ENCODE assay signal across 38 cellular contexts in the genomic region with DNA sequence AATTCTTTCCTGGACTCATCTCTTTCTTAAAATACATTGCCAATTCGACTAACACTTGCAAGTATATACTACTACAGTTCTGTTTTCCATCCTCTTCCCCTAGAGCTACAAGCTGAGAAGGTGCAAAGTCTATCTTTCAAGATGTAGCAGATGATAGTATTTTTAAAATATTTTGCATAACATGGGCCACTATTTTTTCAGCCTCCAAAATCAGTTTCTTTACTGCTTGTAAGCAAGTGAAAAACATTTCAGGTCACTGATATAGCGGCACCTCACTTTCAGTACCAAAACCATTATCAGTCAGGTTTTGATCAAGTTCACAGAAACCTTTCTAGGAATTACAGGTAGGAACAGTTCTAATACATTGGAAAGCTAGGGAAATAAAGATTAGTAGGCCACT.
"Had no signal": no experiment of that assay in that cellular context is flagged by ENCODE, and none has a peak within 500 bp of the region (broad histone marks: within the 10 kb centered on the region; RNA-seq: fewer than 3 reads in every experiment).

No MANE protein-coding gene starts in this region.

- DNase-seq: activated effector memory CD4-positive, alpha-beta T cell treated with anti-CD3 and anti-CD28 coated beads, Interleukin-2, amount 50 U/mL, for 16 hours; activated effector memory CD4-positive, alpha-beta T cell treated with Interleukin-2 at 50 U/mL for 16 hours; activated gamma-delta T cell; activated gamma-delta T cell treated with Interleukin-2 at 50 U/mL for 16 hours; activated naive CD4-positive, alpha-beta T cell; activated naive CD4-positive, alpha-beta T cell treated with anti-CD3 and anti-CD28 coated beads for 36 hours; activated naive CD4-positive, alpha-beta T cell treated with anti-CD3 and anti-CD28 coated beads, Interleukin-2, amount 10 ng/mL, durations not matched to agents 7 days and 5 days; activated naive CD4-positive, alpha-beta T cell treated with anti-CD3 and anti-CD28 coated beads, Interleukin-2, amount 50 U/mL, for 16 hours; activated naive CD4-positive, alpha-beta T cell treated with Interleukin-2 at 50 U/mL for 16 hours; activated naive CD8-positive, alpha-beta T cell treated with anti-CD3 and anti-CD28 coated beads for 36 hours; activated naive CD8-positive, alpha-beta T cell treated with anti-CD3 and anti-CD28 coated beads, Interleukin-2, amount 10 ng/mL, durations not matched to agents 7 days and 5 days; activated naive CD8-positive, alpha-beta T cell treated with anti-CD3 and anti-CD28 coated beads, Interleukin-2, amount 50 U/mL, for 24 hours; activated T-cell treated with anti-CD3 and anti-CD28 coated beads, Interleukin-2, amount 50 U/mL, for 1 hour; activated T-cell treated with anti-CD3 and anti-CD28 coated beads, Interleukin-2, amount 50 U/mL, for 24 hours; activated T-cell treated with anti-CD3 and anti-CD28 coated beads, Interleukin-2, amount 50 U/mL, for 4 hours; activated T-cell treated with anti-CD3 and anti-CD28 coated beads, Interleukin-2, amount 50 U/mL, for 48 hours; activated T-cell treated with anti-CD3 and anti-CD28 coated beads, Interleukin-2, amount 50 U/mL, for 72 hours; adrenal gland; amniotic stem cell; amygdala; anterior cingulate cortex; aorta; body of pancreas; brain microvascular endothelial cell; caudate nucleus; central memory CD4-positive, alpha-beta T cell; cerebellar nuclear complex had no signal

- H3K36me3 Mint-ChIP-seq: activated naive CD4-positive, alpha-beta T cell treated with anti-CD3 and anti-CD28 coated beads, Interleukin-2, amount 10 ng/mL, durations not matched to agents 7 days and 5 days; activated naive CD4-positive, alpha-beta T cell treated with anti-CD3 and anti-CD28 coated beads, Interleukin-2, amount 50 U/mL, for 24 hours; activated naive CD4-positive, alpha-beta T cell treated with anti-CD3 and anti-CD28 coated beads, Interleukin-2, amount 50 U/mL, for 72 hours; activated naive CD8-positive, alpha-beta T cell; activated naive CD8-positive, alpha-beta T cell treated with anti-CD3 and anti-CD28 coated beads for 36 hours; activated naive CD8-positive, alpha-beta T cell treated with anti-CD3 and anti-CD28 coated beads, Interleukin-2, amount 10 ng/mL, durations not matched to agents 7 days and 5 days; brain had no signal

- H3K9me3 Mint-ChIP-seq: activated naive CD8-positive, alpha-beta T cell treated with anti-CD3 and anti-CD28 coated beads for 36 hours; activated T-helper 17 cell treated with anti-CD3 and anti-CD28 coated beads, Interleukin-2, amount 50 U/mL, for 72 hours; activated T-helper 2 cell treated with anti-CD3 and anti-CD28 coated beads, Interferon-gamma antibody, Interleukin-2, Interleukin-4, amounts not matched to agents 10 μg/mL and 5 μg/mL and 100 μg/mL, durations not matched to agents 14 hours and 24 hours and 36 hours; brain had no signal

- H3K4me3 Mint-ChIP-seq: activated naive CD4-positive, alpha-beta T cell treated with anti-CD3 and anti-CD28 coated beads for 36 hours; activated naive CD4-positive, alpha-beta T cell treated with anti-CD3 and anti-CD28 coated beads, Interleukin-2, amount 10 ng/mL, durations not matched to agents 7 days and 5 days; activated naive CD4-positive, alpha-beta T cell treated with anti-CD3 and anti-CD28 coated beads, Interleukin-2, amount 50 U/mL, for 24 hours; activated naive CD8-positive, alpha-beta T cell; activated naive CD8-positive, alpha-beta T cell treated with anti-CD3 and anti-CD28 coated beads for 36 hours; activated naive CD8-positive, alpha-beta T cell treated with anti-CD3 and anti-CD28 coated beads, Interleukin-2, amount 10 ng/mL, durations not matched to agents 7 days and 5 days; activated naive CD8-positive, alpha-beta T cell treated with anti-CD3 and anti-CD28 coated beads, Interleukin-2, amount 50 U/mL, for 24 hours; activated T-cell treated with anti-CD3 and anti-CD28 coated beads, Interleukin-2, amount 50 U/mL, for 24 hours; activated T-cell treated with anti-CD3 and anti-CD28 coated beads, Interleukin-2, amount 50 U/mL, for 4 hours; activated T-cell treated with anti-CD3 and anti-CD28 coated beads, Interleukin-2, amount 50 U/mL, for 72 hours; activated T-helper 1 cell treated with anti-CD3 and anti-CD28 coated beads, Interleukin-12 subunit alpha, Interleukin-12 subunit beta, Interleukin-2, Interleukin-4 antibody, amounts not matched to agents 30 ng/mL and 10 ng/mL and 1 ng/mL, durations not matched to agents 14 hours and 24 hours and 36 hours; activated T-helper 17 cell treated with anti-CD3 and anti-CD28 coated beads, Interleukin-2, amount 50 U/mL, for 72 hours; brain; central memory CD8-positive, alpha-beta T cell had no signal

- H3K27ac Mint-ChIP-seq: activated naive CD4-positive, alpha-beta T cell treated with anti-CD3 and anti-CD28 coated beads for 36 hours; activated naive CD4-positive, alpha-beta T cell treated with anti-CD3 and anti-CD28 coated beads, Interleukin-2, amount 10 ng/mL, durations not matched to agents 7 days and 5 days; activated naive CD4-positive, alpha-beta T cell treated with anti-CD3 and anti-CD28 coated beads, Interleukin-2, amount 50 U/mL, for 24 hours; activated naive CD4-positive, alpha-beta T cell treated with anti-CD3 and anti-CD28 coated beads, Interleukin-2, amount 50 U/mL, for 72 hours; activated naive CD8-positive, alpha-beta T cell; activated naive CD8-positive, alpha-beta T cell treated with anti-CD3 and anti-CD28 coated beads for 36 hours; activated naive CD8-positive, alpha-beta T cell treated with anti-CD3 and anti-CD28 coated beads, Interleukin-2, amount 10 ng/mL, durations not matched to agents 7 days and 5 days; activated naive CD8-positive, alpha-beta T cell treated with anti-CD3 and anti-CD28 coated beads, Interleukin-2, amount 50 U/mL, for 24 hours; activated T-cell treated with anti-CD3 and anti-CD28 coated beads, Interleukin-2, amount 50 U/mL, for 24 hours; activated T-cell treated with anti-CD3 and anti-CD28 coated beads, Interleukin-2, amount 50 U/mL, for 72 hours; activated T-helper 1 cell treated with anti-CD3 and anti-CD28 coated beads, Interleukin-12 subunit alpha, Interleukin-12 subunit beta, Interleukin-2, Interleukin-4 antibody, amounts not matched to agents 30 ng/mL and 10 ng/mL and 1 ng/mL, durations not matched to agents 14 hours and 24 hours and 36 hours; activated T-helper 17 cell treated with anti-CD3 and anti-CD28 coated beads, Interleukin-2, amount 50 U/mL, for 72 hours; activated T-helper 2 cell treated with anti-CD3 and anti-CD28 coated beads, Interferon-gamma antibody, Interleukin-2, Interleukin-4, amounts not matched to agents 10 μg/mL and 5 μg/mL and 100 μg/mL, durations not matched to agents 14 hours and 24 hours and 36 hours; brain had no signal

- H3K4me1 Mint-ChIP-seq: activated naive CD4-positive, alpha-beta T cell treated with anti-CD3 and anti-CD28 coated beads, Interleukin-2, amount 10 ng/mL, durations not matched to agents 7 days and 5 days; activated naive CD4-positive, alpha-beta T cell treated with anti-CD3 and anti-CD28 coated beads, Interleukin-2, amount 50 U/mL, for 24 hours; activated naive CD8-positive, alpha-beta T cell treated with anti-CD3 and anti-CD28 coated beads for 36 hours; activated naive CD8-positive, alpha-beta T cell treated with anti-CD3 and anti-CD28 coated beads, Interleukin-2, amount 10 ng/mL, durations not matched to agents 7 days and 5 days; activated naive CD8-positive, alpha-beta T cell treated with anti-CD3 and anti-CD28 coated beads, Interleukin-2, amount 50 U/mL, for 24 hours; activated T-helper 17 cell treated with anti-CD3 and anti-CD28 coated beads, Interleukin-2, amount 50 U/mL, for 72 hours; brain; central memory CD8-positive, alpha-beta T cell had no signal

- H3K27me3 Mint-ChIP-seq: activated naive CD4-positive, alpha-beta T cell treated with anti-CD3 and anti-CD28 coated beads, Interleukin-2, amount 10 ng/mL, durations not matched to agents 7 days and 5 days; activated naive CD4-positive, alpha-beta T cell treated with anti-CD3 and anti-CD28 coated beads, Interleukin-2, amount 50 U/mL, for 24 hours; activated naive CD8-positive, alpha-beta T cell; activated naive CD8-positive, alpha-beta T cell treated with anti-CD3 and anti-CD28 coated beads for 36 hours; activated naive CD8-positive, alpha-beta T cell treated with anti-CD3 and anti-CD28 coated beads, Interleukin-2, amount 10 ng/mL, durations not matched to agents 7 days and 5 days; activated naive CD8-positive, alpha-beta T cell treated with anti-CD3 and anti-CD28 coated beads, Interleukin-2, amount 50 U/mL, for 24 hours; activated T-cell treated with anti-CD3 and anti-CD28 coated beads, Interleukin-2, amount 50 U/mL, for 24 hours; activated T-helper 17 cell treated with anti-CD3 and anti-CD28 coated beads, Interleukin-2, amount 50 U/mL, for 72 hours; central memory CD8-positive, alpha-beta T cell had no signal

- H3K27ac ChIP-seq: adrenal gland, ascending aorta, body of pancreas, brain microvascular endothelial cell, breast epithelium, cardiac muscle cell had no signal

- ATAC-seq: activated naive CD4-positive, alpha-beta T cell treated with anti-CD3 and anti-CD28 coated beads, Interleukin-2, amount 50 U/mL, for 72 hours; activated naive CD8-positive, alpha-beta T cell treated with anti-CD3 and anti-CD28 coated beads, Interleukin-2, amount 50 U/mL, for 24 hours; activated T-cell treated with anti-CD3 and anti-CD28 coated beads, Interleukin-2, amount 50 U/mL, for 4 hours; activated T-cell treated with anti-CD3 and anti-CD28 coated beads, Interleukin-2, amount 50 U/mL, for 72 hours; activated T-helper 17 cell treated with anti-CD3 and anti-CD28 coated beads, Interleukin-2, amount 50 U/mL, for 72 hours; body of pancreas had no signal
